ENCODE assay signal across 34 cellular contexts in the genomic region with DNA sequence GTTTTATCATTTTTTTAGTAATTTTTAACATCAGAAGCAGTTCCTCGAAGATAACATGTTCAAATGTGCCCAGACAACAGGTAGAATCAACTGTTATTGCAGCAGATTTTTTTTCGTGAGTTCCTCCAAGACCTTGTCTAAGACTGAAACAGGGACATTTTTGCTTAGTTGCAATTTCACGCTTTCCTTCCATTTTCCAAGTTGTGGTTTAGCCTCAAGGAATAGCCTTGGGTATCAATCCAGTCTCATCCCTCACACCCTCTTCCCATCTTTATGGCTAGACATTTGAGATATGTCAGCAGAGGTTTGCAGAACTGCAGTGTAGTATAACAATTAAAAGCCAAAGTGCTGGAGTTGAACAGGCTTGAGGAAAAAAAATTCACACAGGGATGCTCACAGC.
"Had no signal": no experiment of that assay in that cellular context is flagged by ENCODE, and none has a peak within 500 bp of the region (broad histone marks: within the 10 kb centered on the region; RNA-seq: fewer than 3 reads in every experiment).

No MANE protein-coding gene starts in this region.

- ATAC-seq: activated naive CD4-positive, alpha-beta T cell treated with anti-CD3 and anti-CD28 coated beads, Interleukin-2, amount 50 U/mL, for 72 hours; activated naive CD8-positive, alpha-beta T cell treated with anti-CD3 and anti-CD28 coated beads, Interleukin-2, amount 50 U/mL, for 24 hours; activated T-cell treated with anti-CD3 and anti-CD28 coated beads, Interleukin-2, amount 50 U/mL, for 4 hours; activated T-cell treated with anti-CD3 and anti-CD28 coated beads, Interleukin-2, amount 50 U/mL, for 72 hours; activated T-helper 17 cell treated with anti-CD3 and anti-CD28 coated beads, Interleukin-2, amount 50 U/mL, for 72 hours; body of pancreas had no signal

- DNase-seq: activated effector memory CD4-positive, alpha-beta T cell treated with anti-CD3 and anti-CD28 coated beads, Interleukin-2, amount 50 U/mL, for 16 hours; activated effector memory CD4-positive, alpha-beta T cell treated with Interleukin-2 at 50 U/mL for 16 hours; activated gamma-delta T cell; activated gamma-delta T cell treated with Interleukin-2 at 50 U/mL for 16 hours; activated naive CD4-positive, alpha-beta T cell; activated naive CD4-positive, alpha-beta T cell treated with anti-CD3 and anti-CD28 coated beads for 36 hours; activated naive CD4-positive, alpha-beta T cell treated with anti-CD3 and anti-CD28 coated beads, Interleukin-2, amount 10 ng/mL, durations not matched to agents 7 days and 5 days; activated naive CD4-positive, alpha-beta T cell treated with anti-CD3 and anti-CD28 coated beads, Interleukin-2, amount 50 U/mL, for 16 hours; activated naive CD4-positive, alpha-beta T cell treated with Interleukin-2 at 50 U/mL for 16 hours; activated naive CD8-positive, alpha-beta T cell treated with anti-CD3 and anti-CD28 coated beads for 36 hours; activated naive CD8-positive, alpha-beta T cell treated with anti-CD3 and anti-CD28 coated beads, Interleukin-2, amount 10 ng/mL, durations not matched to agents 7 days and 5 days; activated naive CD8-positive, alpha-beta T cell treated with anti-CD3 and anti-CD28 coated beads, Interleukin-2, amount 50 U/mL, for 24 hours; activated T-cell treated with anti-CD3 and anti-CD28 coated beads, Interleukin-2, amount 50 U/mL, for 1 hour; activated T-cell treated with anti-CD3 and anti-CD28 coated beads, Interleukin-2, amount 50 U/mL, for 24 hours; activated T-cell treated with anti-CD3 and anti-CD28 coated beads, Interleukin-2, amount 50 U/mL, for 4 hours; activated T-cell treated with anti-CD3 and anti-CD28 coated beads, Interleukin-2, amount 50 U/mL, for 48 hours; activated T-cell treated with anti-CD3 and anti-CD28 coated beads, Interleukin-2, amount 50 U/mL, for 72 hours; adrenal gland; amniotic stem cell; amygdala; anterior cingulate cortex; aorta; body of pancreas; brain microvascular endothelial cell; caudate nucleus; central memory CD4-positive, alpha-beta T cell; cerebellar nuclear complex had no signal

- H3K4me3 ChIP-seq: adrenal gland, ascending aorta, body of pancreas, breast epithelium, cardiac muscle cell had no signal

- H3K9me3 ChIP-seq: adrenal gland, ascending aorta, body of pancreas had no signal

- FAIRE-seq: astrocyte, bronchial epithelial cell had no signal

- H3K4me1 ChIP-seq: adrenal gland, ascending aorta, body of pancreas, breast epithelium had no signal

- H3K27me3 ChIP-seq: adrenal gland, ascending aorta, body of pancreas, brain microvascular endothelial cell, breast epithelium, cardiac muscle cell had no signal

- H3K36me3 ChIP-seq: adrenal gland, ascending aorta, brain microvascular endothelial cell, breast epithelium, cardiac muscle cell had no signal

- H3K27ac ChIP-seq: adrenal gland, ascending aorta, body of pancreas, brain microvascular endothelial cell, breast epithelium had no signal
